23 cellular contexts compared by ENCODE assay signal in the genomic region with DNA sequence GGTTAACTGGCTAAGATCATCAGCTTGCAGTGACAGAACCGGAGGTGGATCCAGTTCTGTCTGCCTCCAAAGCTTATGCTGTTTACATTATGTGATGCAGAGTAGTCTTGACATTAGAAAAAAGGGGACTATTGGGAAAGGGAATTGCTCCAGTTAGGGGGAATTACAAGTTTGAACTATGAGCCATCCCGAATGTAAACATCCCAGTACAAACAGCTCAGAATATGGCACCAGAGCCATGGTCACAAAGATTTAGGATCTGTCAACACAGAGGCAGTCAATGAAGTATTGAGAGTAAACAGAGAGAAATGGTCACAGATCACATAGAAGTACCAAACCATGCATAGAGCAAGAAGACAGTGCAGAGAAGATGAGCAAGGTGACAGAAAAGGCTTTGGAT. TPM values are rescaled to one million over a fixed set of nuclear protein-coding genes. Genes with fewer than 3 reads are reported as not detected.
A peak's percentile ranks its signal among the peaks of the same experiment; 100 is the strongest.
DNase-seq lines count a peak whose midpoint lies in the region; ATAC-seq, FAIRE-seq and TF ChIP-seq lines count a peak whose summit lies in the region.
"Had no signal": no experiment of that assay in that cellular context is flagged by ENCODE, and none has a peak within 500 bp of the region (broad histone marks: within the 10 kb centered on the region; RNA-seq: fewer than 3 reads in every experiment).

No MANE protein-coding gene starts in this region.

- H3K4me3 Mint-ChIP-seq in activated CD4-positive, alpha-beta memory T cell treated with anti-CD3 and anti-CD28 coated beads, Interleukin-2, amount 10 ng/mL, durations not matched to agents 7 days and 5 days, result no peak overlapping the region
- H3K4me3 Mint-ChIP-seq in activated CD4-positive, alpha-beta memory T cell treated with anti-CD3 and anti-CD28 coated beads for 36 hours, result no peak overlapping the region
- H3K4me3 Mint-ChIP-seq in CD8-positive, alpha-beta memory T cell, result no peak overlapping the region
- H3K4me3 Mint-ChIP-seq in T-helper 17 cell, result peak overlapping the region; percentile 31
- H3K4me3 Mint-ChIP-seq in naive thymus-derived CD4-positive, alpha-beta T cell, result no peak overlapping the region
- H3K4me3 Mint-ChIP-seq in Calu3 (ENCODE audit: low read depth, unreplicated experiment), result no peak overlapping the region

- H3K27me3 ChIP-seq in CD8-positive, alpha-beta memory T cell (ENCODE audit: insufficient read depth, low read length, poor library complexity, severe bottlenecking), result no peaks in the 10 kb centered on the region
- H3K27me3 ChIP-seq in naive thymus-derived CD4-positive, alpha-beta T cell (ENCODE audit: control insufficient read depth in 2 of 2, insufficient read depth in 2 of 2, low read length in 2 of 2), result no peaks in the 10 kb centered on the region
- H3K27me3 ChIP-seq: BE2C, brain microvascular endothelial cell had no signal

- no peak for FAIRE-seq in HTR-8/SVneo (lab: Jason Lieb, UNC)
- FAIRE-seq: GM12891 had no signal

- H3K9me3 ChIP-seq in CD8-positive, alpha-beta memory T cell (ENCODE audit: low read length), result no peaks in the 10 kb centered on the region
- no peaks in the 10 kb centered on the region for H3K9me3 ChIP-seq in T-helper 17 cell (ENCODE audit: control insufficient read depth, low read length, poor library complexity, severe bottlenecking)
- no peaks in the 10 kb centered on the region for H3K9me3 ChIP-seq in naive thymus-derived CD4-positive, alpha-beta T cell (ENCODE audit: control insufficient read depth in 2 of 3, low read length in 3 of 3)
- H3K9me3 ChIP-seq: BE2C, Caco-2 had no signal

- ATAC-seq in T-helper 17 cell (no peak), GM21786 (IDR thresholded peaks at IDR 0.05; ENCODE audit: unreplicated experiment) (no peak)
- ATAC-seq in naive thymus-derived CD4-positive, alpha-beta T cell, result no peak

- POLR2A ChIA-PET in activated CD4-positive, alpha-beta memory T cell treated with anti-CD3 and anti-CD28 coated beads, Interleukin-2, amount 10 ng/mL, durations not matched to agents 7 days and 5 days (lab: Charles Lee), result interaction anchor here (1.2 to 1.4 kb wide), 2 partner anchors 14 to 50 kb away, joined by 3 read pairs; no protein-coding TSS in a partner anchor
- POLR2A ChIA-PET in activated CD4-positive, alpha-beta memory T cell treated with anti-CD3 and anti-CD28 coated beads for 36 hours (lab: Charles Lee), result no interaction called here
- POLR2A ChIA-PET in CD8-positive, alpha-beta memory T cell (lab: Charles Lee), result no interaction called here
- POLR2A ChIA-PET in naive thymus-derived CD4-positive, alpha-beta T cell (lab: Charles Lee), result no interaction called here

- H3K9me3 Mint-ChIP-seq in activated CD4-positive, alpha-beta memory T cell treated with anti-CD3 and anti-CD28 coated beads, Interleukin-2, amount 10 ng/mL, durations not matched to agents 7 days and 5 days, result no peaks in the 10 kb centered on the region
- no peaks in the 10 kb centered on the region for H3K9me3 Mint-ChIP-seq in activated CD4-positive, alpha-beta memory T cell treated with anti-CD3 and anti-CD28 coated beads for 36 hours
- no peaks in the 10 kb centered on the region for H3K9me3 Mint-ChIP-seq in CD8-positive, alpha-beta memory T cell
- H3K9me3 Mint-ChIP-seq in naive thymus-derived CD4-positive, alpha-beta T cell, result peaks cover 0 to 1% (median 0%) of the 10 kb centered on the region in 11 donors
- H3K9me3 Mint-ChIP-seq in Calu3 (ENCODE audit: low read depth, unreplicated experiment), result no peaks in the 10 kb centered on the region

- peaks cover 8% of the 10 kb centered on the region for H3K4me1 ChIP-seq in CD8-positive, alpha-beta memory T cell (ENCODE audit: insufficient read depth, low read length)
- H3K4me1 ChIP-seq in naive thymus-derived CD4-positive, alpha-beta T cell (ENCODE audit: control insufficient read depth in 2 of 2, insufficient read depth in 2 of 2, low read length in 2 of 2), result peaks cover 0 to 9% of the 10 kb centered on the region in 2 donors
- H3K4me1 ChIP-seq: BE2C, Caco-2 had no signal

- peaks cover 82% of the 10 kb centered on the region for H3K36me3 Mint-ChIP-seq in activated CD4-positive, alpha-beta memory T cell treated with anti-CD3 and anti-CD28 coated beads, Interleukin-2, amount 10 ng/mL, durations not matched to agents 7 days and 5 days (ENCODE audit: low read depth)
- peaks cover 58% of the 10 kb centered on the region for H3K36me3 Mint-ChIP-seq in activated CD4-positive, alpha-beta memory T cell treated with anti-CD3 and anti-CD28 coated beads for 36 hours
- H3K36me3 Mint-ChIP-seq in CD8-positive, alpha-beta memory T cell, result peaks cover 22 to 88% (median 45%) of the 10 kb centered on the region in 3 donors
- H3K36me3 Mint-ChIP-seq in T-helper 17 cell (ENCODE audit: low read depth) (peaks cover 22% of the 10 kb centered on the region), Calu3 (ENCODE audit: insufficient read depth, unreplicated experiment) (peaks cover 45% of the 10 kb centered on the region)
- H3K36me3 Mint-ChIP-seq in naive thymus-derived CD4-positive, alpha-beta T cell, result peaks cover 29 to 69% (median 49%) of the 10 kb centered on the region in 5 donors

- no TSS peak for BruUV-seq in Calu3 (replicated peaks; lab: Mats Ljungman, UMichigan)

- CTCF ChIA-PET in activated CD4-positive, alpha-beta memory T cell treated with anti-CD3 and anti-CD28 coated beads, Interleukin-2, amount 10 ng/mL, durations not matched to agents 7 days and 5 days (lab: Charles Lee), result interaction anchor here (0.6 to 1.2 kb wide), 5 partner anchors 11 to 446 kb away, joined by 3 to 5 read pairs (median 3); no protein-coding TSS in a partner anchor
- CTCF ChIA-PET in activated CD4-positive, alpha-beta memory T cell treated with anti-CD3 and anti-CD28 coated beads for 36 hours (lab: Charles Lee), result interaction anchor here (0.9 to 1.3 kb wide), 2 partner anchors 128 to 170 kb away, joined by 3 read pairs; no protein-coding TSS in a partner anchor
- CTCF ChIA-PET in CD8-positive, alpha-beta memory T cell (lab: Charles Lee), result interaction anchor here (1.0 to 1.5 kb wide), 2 partner anchors 10 to 13 kb away, joined by 3 to 4 read pairs; no protein-coding TSS in a partner anchor
- CTCF ChIA-PET in naive thymus-derived CD4-positive, alpha-beta T cell (lab: Charles Lee), result no interaction called here
- CTCF ChIA-PET in Calu3 (lab: Charles Lee), result interaction anchor here (0.6 kb wide), 1 partner anchor 19 kb away, joined by 4 read pairs; no protein-coding TSS in a partner anchor

- H3K36me3 ChIP-seq in CD8-positive, alpha-beta memory T cell (ENCODE audit: insufficient read depth, low read length), result peaks cover 60% of the 10 kb centered on the region
- peaks cover 22 to 77% (median 47%) of the 10 kb centered on the region in 3 experiments for H3K36me3 ChIP-seq in naive thymus-derived CD4-positive, alpha-beta T cell (ENCODE audit: control insufficient read depth in 2 of 3, insufficient read depth in 3 of 3, low read length in 3 of 3)

- peaks cover 8% of the 10 kb centered on the region for H3K4me1 Mint-ChIP-seq in activated CD4-positive, alpha-beta memory T cell treated with anti-CD3 and anti-CD28 coated beads, Interleukin-2, amount 10 ng/mL, durations not matched to agents 7 days and 5 days
- peaks cover 5% of the 10 kb centered on the region for H3K4me1 Mint-ChIP-seq in activated CD4-positive, alpha-beta memory T cell treated with anti-CD3 and anti-CD28 coated beads for 36 hours (ENCODE audit: low read depth)
- peaks cover 8 to 15% (median 12%) of the 10 kb centered on the region in 3 donors for H3K4me1 Mint-ChIP-seq in CD8-positive, alpha-beta memory T cell
- peaks cover 16% of the 10 kb centered on the region for H3K4me1 Mint-ChIP-seq in T-helper 17 cell
- H3K4me1 Mint-ChIP-seq in naive thymus-derived CD4-positive, alpha-beta T cell, result peaks cover 8 to 24% (median 19%) of the 10 kb centered on the region in 7 donors
- H3K4me1 Mint-ChIP-seq in Calu3 (ENCODE audit: low read depth, unreplicated experiment), result no peaks in the 10 kb centered on the region

- no peak for DNase-seq in activated CD4-positive, alpha-beta memory T cell treated with anti-CD3 and anti-CD28 coated beads, Interleukin-2, amount 10 ng/mL, durations not matched to agents 7 days and 5 days
- DNase-seq in activated CD4-positive, alpha-beta memory T cell treated with anti-CD3 and anti-CD28 coated beads for 36 hours, result no peak
- no peak for DNase-seq in CD8-positive, alpha-beta memory T cell
- DNase-seq in T-helper 17 cell, result no peak
- no peak for DNase-seq in naive thymus-derived CD4-positive, alpha-beta T cell
- DNase-seq in HTR-8/SVneo (ENCODE audit: insufficient read length, low spot score), result no peak
- no peak for DNase-seq in Calu3
- DNase-seq: activated CD4-positive, CD25-positive, alpha-beta regulatory T cell; BE2C; brain microvascular endothelial cell; Caco-2; H7; head of caudate nucleus; Karpas-422; NCI-H1092; NCI-H1930; NCI-H2227 treated with DMSO at 0.1 percent for 48 hours; occipital lobe; RPMI8226; T1000 had no signal

- H3K4me3 ChIP-seq in CD8-positive, alpha-beta memory T cell (ENCODE audit: low read length), result no peak overlapping the region
- H3K4me3 ChIP-seq in naive thymus-derived CD4-positive, alpha-beta T cell (ENCODE audit: low read length), result no peak overlapping the region
- H3K4me3 ChIP-seq: SK-N-MC had no signal

- intact Hi-C loops in activated CD4-positive, alpha-beta memory T cell treated with anti-CD3 and anti-CD28 coated beads for 36 hours (cut with micrococcal nuclease), result loop anchor here (10.0 kb wide), 1 partner anchor 45 kb away; no protein-coding TSS in a partner anchor
- intact Hi-C loops in naive thymus-derived CD4-positive, alpha-beta T cell (cut with micrococcal nuclease), result loop anchor here (5.0 to 10.0 kb wide), 2 partner anchors 42 to 395 kb away; partner anchors contain the start of gene FES (in 1 of the 2)
- intact Hi-C loops in Calu3 (cut with micrococcal nuclease; ENCODE audit: unreplicated experiment), result no loop called here

- no peak for TF ChIP-seq CTCF in Calu3 (IDR thresholded peaks at IDR 0.05; ENCODE audit: unreplicated experiment)

- no peaks in the 10 kb centered on the region for H3K27me3 Mint-ChIP-seq in activated CD4-positive, alpha-beta memory T cell treated with anti-CD3 and anti-CD28 coated beads, Interleukin-2, amount 10 ng/mL, durations not matched to agents 7 days and 5 days
- H3K27me3 Mint-ChIP-seq in activated CD4-positive, alpha-beta memory T cell treated with anti-CD3 and anti-CD28 coated beads for 36 hours, result no peaks in the 10 kb centered on the region
- H3K27me3 Mint-ChIP-seq in CD8-positive, alpha-beta memory T cell, result no peaks in the 10 kb centered on the region
- H3K27me3 Mint-ChIP-seq in T-helper 17 cell (no peaks in the 10 kb centered on the region), Calu3 (ENCODE audit: unreplicated experiment) (no peaks in the 10 kb centered on the region)
- H3K27me3 Mint-ChIP-seq in naive thymus-derived CD4-positive, alpha-beta T cell, result no peaks in the 10 kb centered on the region

- peak overlapping the region; percentile 37 for H3K27ac Mint-ChIP-seq in activated CD4-positive, alpha-beta memory T cell treated with anti-CD3 and anti-CD28 coated beads, Interleukin-2, amount 10 ng/mL, durations not matched to agents 7 days and 5 days
- no peak overlapping the region for H3K27ac Mint-ChIP-seq in activated CD4-positive, alpha-beta memory T cell treated with anti-CD3 and anti-CD28 coated beads for 36 hours
- peak overlapping the region in 2 of 8 donors; percentile 11 to 47 for H3K27ac Mint-ChIP-seq in CD8-positive, alpha-beta memory T cell
- H3K27ac Mint-ChIP-seq in T-helper 17 cell, result peak overlapping the region; percentile 69
- H3K27ac Mint-ChIP-seq in naive thymus-derived CD4-positive, alpha-beta T cell, result peak overlapping the region in 8 of 9 donors; percentile 0 to 33 (median 14)
- no peak overlapping the region for H3K27ac Mint-ChIP-seq in Calu3 (ENCODE audit: unreplicated experiment)

- H3K27ac ChIP-seq in CD8-positive, alpha-beta memory T cell (ENCODE audit: low read depth, low read length), result peak overlapping the region; percentile 13
- no peak overlapping the region for H3K27ac ChIP-seq in naive thymus-derived CD4-positive, alpha-beta T cell (ENCODE audit: low read depth, low read length)
- H3K27ac ChIP-seq: brain microvascular endothelial cell, SK-N-MC had no signal

RNA-seq across cellular contexts. Expression of gene CRTC3, which starts 39.8 kb away (rescaled TPM):
- 10 to 100 TPM; 86.0 to 89.3 TPM for total RNA-seq in activated CD4-positive, alpha-beta memory T cell treated with anti-CD3 and anti-CD28 coated beads, Interleukin-2, amount 10 ng/mL, durations not matched to agents 7 days and 5 days
- 10 to 100 TPM; 34.7 to 37.8 TPM for total RNA-seq in activated CD4-positive, alpha-beta memory T cell treated with anti-CD3 and anti-CD28 coated beads for 36 hours
- total RNA-seq in CD8-positive, alpha-beta memory T cell, result 10 to 100 TPM; 25.5 to 26.7 TPM
- 34.2 TPM for polyA plus RNA-seq in CD8-positive, alpha-beta memory T cell
- total RNA-seq in T-helper 17 cell (10 to 100 TPM; 76.0 to 84.4 TPM), Calu3 (2022) (17.5 and 22.9 TPM in 2 replicates)
- 100 to 1,000 TPM; 104 to 132 (median 109) TPM for total RNA-seq in naive thymus-derived CD4-positive, alpha-beta T cell
- 10 to 100 TPM; 40.5 to 70.2 TPM for polyA plus RNA-seq in naive thymus-derived CD4-positive, alpha-beta T cell

Comparison
In these comparisons a context has a peak if more than half of its experiments do, and no peak if none do; other contexts are left out.
1. H3K27ac Mint-ChIP-seq: peak in activated CD4-positive, alpha-beta memory T cell treated with anti-CD3 and anti-CD28 coated beads, Interleukin-2, amount 10 ng/mL, durations not matched to agents 7 days and 5 days (single experiment), T-helper 17 cell (single experiment) and naive thymus-derived CD4-positive, alpha-beta T cell (8 of 9); none in activated CD4-positive, alpha-beta memory T cell treated with anti-CD3 and anti-CD28 coated beads for 36 hours (single experiment) and Calu3 (single experiment).